Comparison of ENCODE assay signal across 8 cellular contexts in the genomic region with DNA sequence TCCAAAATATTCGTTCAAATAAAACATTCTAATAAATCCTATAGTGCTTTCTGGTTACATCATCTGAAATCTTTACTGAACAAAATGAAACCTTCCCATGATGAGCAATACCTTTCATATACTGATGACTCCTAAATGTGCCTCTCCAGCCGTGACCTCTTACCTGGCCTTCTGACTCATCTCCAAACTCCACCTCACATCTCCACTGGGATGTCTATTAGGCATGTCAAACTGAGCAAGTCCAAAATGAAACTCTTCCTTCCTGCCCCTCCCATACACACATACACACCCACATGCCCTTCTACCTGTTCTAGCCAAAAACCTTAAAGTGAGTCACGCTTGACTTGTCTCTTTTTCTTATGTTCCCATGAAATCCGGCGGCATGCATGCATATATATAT. TPM values are rescaled to one million over a fixed set of nuclear protein-coding genes. Genes with fewer than 3 reads are reported as not detected.
DNase-seq lines count a peak whose midpoint lies in the region; ATAC-seq lines count a peak whose summit lies in the region.

No MANE protein-coding gene starts in this region.

- peak; percentile 50 for DNase-seq in activated T-cell treated with anti-CD3 and anti-CD28 coated beads for 24 hours (ENCODE audit: low read depth)
- DNase-seq in activated T-cell treated with anti-CD3 and anti-CD28 coated beads, Interleukin-2, amount 50 U/mL, for 1 hour = no peak
- no peak for DNase-seq in stimulated activated effector memory CD8-positive, alpha-beta T cell treated with anti-CD3 and anti-CD28 coated beads, Interleukin-12 subunit alpha, Interleukin-12 subunit beta, amount 100 ng/mL, for 72 hours (ENCODE audit: low spot score in 2 of 2)
- no peak for DNase-seq in NOMO-1 treated with dmso at 0.1 percent for 144 hours (lab: John Stamatoyannopoulos, UW; ENCODE audit: unreplicated experiment)
- DNase-seq in naive thymus-derived CD8-positive, alpha-beta T cell = no peak
- no peak for DNase-seq in KG1 (lab: John Stamatoyannopoulos, UW)

- H3K27ac Mint-ChIP-seq in activated T-helper 17 cell treated with anti-CD3 and anti-CD28 coated beads, Interleukin-2, amount 50 U/mL, for 72 hours = no peak overlapping the region
- no peak overlapping the region for H3K27ac Mint-ChIP-seq in stimulated activated effector memory CD8-positive, alpha-beta T cell treated with anti-CD3 and anti-CD28 coated beads, Interleukin-12 subunit alpha, Interleukin-12 subunit beta, amount 100 ng/mL, for 72 hours
- peak overlapping the region in 1 of 10 donors; percentile 60 for H3K27ac Mint-ChIP-seq in naive thymus-derived CD8-positive, alpha-beta T cell

- H3K4me1 Mint-ChIP-seq in activated T-helper 17 cell treated with anti-CD3 and anti-CD28 coated beads, Interleukin-2, amount 50 U/mL, for 72 hours = peaks cover 21% of the 10 kb centered on the region
- H3K4me1 Mint-ChIP-seq in stimulated activated effector memory CD8-positive, alpha-beta T cell treated with anti-CD3 and anti-CD28 coated beads, Interleukin-12 subunit alpha, Interleukin-12 subunit beta, amount 100 ng/mL, for 72 hours = peaks cover 20% of the 10 kb centered on the region
- H3K4me1 Mint-ChIP-seq in naive thymus-derived CD8-positive, alpha-beta T cell = peaks cover 10 to 22% (median 13%) of the 10 kb centered on the region in 4 donors

- H3K36me3 Mint-ChIP-seq in activated T-helper 17 cell treated with anti-CD3 and anti-CD28 coated beads, Interleukin-2, amount 50 U/mL, for 72 hours (ENCODE audit: low read depth) = peaks cover 9% of the 10 kb centered on the region
- H3K36me3 Mint-ChIP-seq in stimulated activated effector memory CD8-positive, alpha-beta T cell treated with anti-CD3 and anti-CD28 coated beads, Interleukin-12 subunit alpha, Interleukin-12 subunit beta, amount 100 ng/mL, for 72 hours = no peaks in the 10 kb centered on the region
- H3K36me3 Mint-ChIP-seq in naive thymus-derived CD8-positive, alpha-beta T cell = peaks cover 16 to 66% (median 56%) of the 10 kb centered on the region in 3 donors

- H3K4me3 Mint-ChIP-seq in activated T-helper 17 cell treated with anti-CD3 and anti-CD28 coated beads, Interleukin-2, amount 50 U/mL, for 72 hours = peak overlapping the region; percentile 0
- no peak overlapping the region for H3K4me3 Mint-ChIP-seq in stimulated activated effector memory CD8-positive, alpha-beta T cell treated with anti-CD3 and anti-CD28 coated beads, Interleukin-12 subunit alpha, Interleukin-12 subunit beta, amount 100 ng/mL, for 72 hours
- H3K4me3 Mint-ChIP-seq in naive thymus-derived CD8-positive, alpha-beta T cell = no peak overlapping the region

- peak; percentile 95 for ATAC-seq in HG03139 (IDR thresholded peaks at IDR 0.05; ENCODE audit: unreplicated experiment)
- peak; percentile 98 for ATAC-seq in activated T-helper 17 cell treated with anti-CD3 and anti-CD28 coated beads, Interleukin-2, amount 50 U/mL, for 72 hours (replicated peaks)
- ATAC-seq in stimulated activated effector memory CD8-positive, alpha-beta T cell treated with anti-CD3 and anti-CD28 coated beads, Interleukin-12 subunit alpha, Interleukin-12 subunit beta, amount 100 ng/mL, for 72 hours = peak; percentile 99
- no peak for ATAC-seq in naive thymus-derived CD8-positive, alpha-beta T cell

- POLR2A ChIA-PET in naive thymus-derived CD8-positive, alpha-beta T cell (lab: Charles Lee) = no interaction called here

- no peaks in the 10 kb centered on the region for H3K27me3 Mint-ChIP-seq in activated T-helper 17 cell treated with anti-CD3 and anti-CD28 coated beads, Interleukin-2, amount 50 U/mL, for 72 hours
- no peaks in the 10 kb centered on the region for H3K27me3 Mint-ChIP-seq in naive thymus-derived CD8-positive, alpha-beta T cell

- no peaks in the 10 kb centered on the region for H3K9me3 Mint-ChIP-seq in activated T-helper 17 cell treated with anti-CD3 and anti-CD28 coated beads, Interleukin-2, amount 50 U/mL, for 72 hours
- H3K9me3 Mint-ChIP-seq in stimulated activated effector memory CD8-positive, alpha-beta T cell treated with anti-CD3 and anti-CD28 coated beads, Interleukin-12 subunit alpha, Interleukin-12 subunit beta, amount 100 ng/mL, for 72 hours = no peaks in the 10 kb centered on the region
- H3K9me3 Mint-ChIP-seq in naive thymus-derived CD8-positive, alpha-beta T cell = no peaks in the 10 kb centered on the region

RNA-seq across cellular contexts. Expression of gene GSAP, which starts 22.9 kb away (rescaled TPM):
- total RNA-seq in activated T-helper 17 cell treated with anti-CD3 and anti-CD28 coated beads, Interleukin-2, amount 50 U/mL, for 72 hours = 1 to 10 TPM; 1.1 to 2.9 TPM
- 10 to 100 TPM; 23.7 to 25.8 TPM for total RNA-seq in naive thymus-derived CD8-positive, alpha-beta T cell
- 1 to 10 TPM; 5.9 to 7.8 (median 6.5) TPM for polyA plus RNA-seq in naive thymus-derived CD8-positive, alpha-beta T cell

Comparison
In these comparisons a context has a peak if more than half of its experiments do, and no peak if none do; other contexts are left out.
1. ATAC-seq: peak in HG03139 (single experiment), activated T-helper 17 cell treated with anti-CD3 and anti-CD28 coated beads, Interleukin-2, amount 50 U/mL, for 72 hours (single experiment) and stimulated activated effector memory CD8-positive, alpha-beta T cell treated with anti-CD3 and anti-CD28 coated beads, Interleukin-12 subunit alpha, Interleukin-12 subunit beta, amount 100 ng/mL, for 72 hours (single experiment); none in naive thymus-derived CD8-positive, alpha-beta T cell (0 of 2).
2. RNA of gene GSAP, which starts 22.9 kb away (total RNA-seq): 23.7 to 25.8 TPM in naive thymus-derived CD8-positive, alpha-beta T cell; 1.1 to 2.9 TPM in activated T-helper 17 cell treated with anti-CD3 and anti-CD28 coated beads, Interleukin-2, amount 50 U/mL, for 72 hours; every median in the first group is over 4 times any median in the second.